ENCODE assay signal across 12 cellular contexts in the genomic region with DNA sequence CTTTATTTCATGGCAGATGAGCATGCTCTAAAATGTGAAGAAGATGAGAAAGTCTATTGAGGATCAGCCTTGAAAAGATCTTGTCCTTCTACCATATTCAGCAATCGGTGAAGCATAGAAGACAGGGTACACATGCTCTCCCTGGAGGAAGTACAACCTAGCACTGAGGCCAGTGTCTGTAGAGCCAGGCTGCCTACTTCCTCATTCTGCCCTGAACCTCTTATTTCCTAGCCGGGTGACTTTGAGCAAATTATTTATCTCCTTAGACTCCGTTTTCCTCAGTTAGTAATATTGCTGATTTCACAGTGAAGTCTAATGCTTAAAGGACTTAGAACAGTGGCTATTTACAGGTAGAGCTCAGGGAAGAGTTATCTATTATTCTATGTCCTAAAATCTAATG. TPM values are rescaled to one million over a fixed set of nuclear protein-coding genes. Genes with fewer than 3 reads are reported as not detected.
DNase-seq lines count a peak whose midpoint lies in the region; ATAC-seq and TF ChIP-seq lines count a peak whose summit lies in the region.
"Had no signal": no experiment of that assay in that cellular context is flagged by ENCODE, and none has a peak within 500 bp of the region (broad histone marks: within the 10 kb centered on the region; RNA-seq: fewer than 3 reads in every experiment).

No MANE protein-coding gene starts in this region.

- no peaks in the 10 kb centered on the region for H3K4me1 Mint-ChIP-seq in CD8-positive, alpha-beta T cell (ENCODE audit: low read depth)
- H3K4me1 Mint-ChIP-seq: CD4-positive, CD25-positive, alpha-beta regulatory T cell had no signal

- DNase-seq in GM10248 (ENCODE audit: extremely low spot score) (peak; percentile 29), RPMI8226 (peak; percentile 23), NCI-H128 (lab: John Stamatoyannopoulos, UW; ENCODE audit: unreplicated experiment) (no peak), NCI-H748 treated with DMSO at 0.1 percent for 48 hours (lab: John Stamatoyannopoulos, UW) (no peak)
- DNase-seq in CD8-positive, alpha-beta T cell = no peak
- no peak for DNase-seq in activated CD4-positive, alpha-beta T cell treated with anti-CD3 and anti-CD28 coated beads, Interleukin-2, amount 50 U/mL, for 4 hours
- DNase-seq: adrenal gland; CD4-positive, CD25-positive, alpha-beta regulatory T cell; stimulated activated CD4-positive, alpha-beta T cell treated with anti-CD3 and anti-CD28 coated beads, Interleukin-15, amount 100 ng/mL, for 24 hours had no signal

- H3K27ac ChIP-seq in CD8-positive, alpha-beta T cell (ENCODE audit: low read depth, low read length) = no peak overlapping the region
- H3K27ac ChIP-seq: adrenal gland had no signal

- H3K27ac Mint-ChIP-seq in CD8-positive, alpha-beta T cell = no peak overlapping the region
- H3K27ac Mint-ChIP-seq: CD4-positive, CD25-positive, alpha-beta regulatory T cell had no signal

- H3K27me3 ChIP-seq in CD8-positive, alpha-beta T cell (ENCODE audit: insufficient read depth, low read length) = no peaks in the 10 kb centered on the region
- H3K27me3 ChIP-seq: adrenal gland had no signal

- H3K9me3 Mint-ChIP-seq in CD8-positive, alpha-beta T cell = no peaks in the 10 kb centered on the region
- H3K9me3 Mint-ChIP-seq: CD4-positive, CD25-positive, alpha-beta regulatory T cell had no signal

- POLR2A ChIA-PET in GM10248 (lab: Yijun Ruan, JAX) = no interaction called here
- POLR2A ChIA-PET in CD8-positive, alpha-beta T cell (lab: Charles Lee) = no interaction called here

- CTCF ChIA-PET in GM10248 (lab: Yijun Ruan, JAX) = no interaction called here
- CTCF ChIA-PET in CD8-positive, alpha-beta T cell (lab: Charles Lee) = no interaction called here

- H3K9me3 ChIP-seq in CD8-positive, alpha-beta T cell (ENCODE audit: low read length) = no peaks in the 10 kb centered on the region
- H3K9me3 ChIP-seq: adrenal gland had no signal

- ATAC-seq in GM19452 (IDR thresholded peaks at IDR 0.05; ENCODE audit: unreplicated experiment) (peak; percentile 75), HG03103 (IDR thresholded peaks at IDR 0.05; ENCODE audit: low read depth, unreplicated experiment) (peak; percentile 89)
- no peak for ATAC-seq in CD8-positive, alpha-beta T cell

- no peak overlapping the region for H3K4me3 ChIP-seq in CD8-positive, alpha-beta T cell (ENCODE audit: low read depth, low read length)
- H3K4me3 ChIP-seq: adrenal gland, lung had no signal

- no peak overlapping the region for H3K4me3 Mint-ChIP-seq in CD8-positive, alpha-beta T cell
- H3K4me3 Mint-ChIP-seq: CD4-positive, CD25-positive, alpha-beta regulatory T cell had no signal

- no peaks in the 10 kb centered on the region for H3K4me1 ChIP-seq in CD8-positive, alpha-beta T cell (ENCODE audit: insufficient read depth, low read length)
- H3K4me1 ChIP-seq: adrenal gland had no signal

- TF ChIP-seq CTCF in GM10248 (IDR thresholded peaks at IDR 0.05; ENCODE audit: control extremely low read depth, extremely low read depth, low read depth, missing control alignments) = no peak
- no peak for TF ChIP-seq CTCF in CD8-positive, alpha-beta T cell (IDR thresholded peaks at IDR 0.05)

- H3K27me3 Mint-ChIP-seq in CD8-positive, alpha-beta T cell (ENCODE audit: low read depth) = peaks cover 4% of the 10 kb centered on the region

- H3K36me3 ChIP-seq in CD8-positive, alpha-beta T cell (ENCODE audit: insufficient read depth, low read length) = no peaks in the 10 kb centered on the region
- H3K36me3 ChIP-seq: adrenal gland had no signal

- intact Hi-C loops in CD8-positive, alpha-beta T cell (cut with DNase I, micrococcal nuclease) = no loop called here

- H3K36me3 Mint-ChIP-seq in CD8-positive, alpha-beta T cell = no peaks in the 10 kb centered on the region
- H3K36me3 Mint-ChIP-seq: CD4-positive, CD25-positive, alpha-beta regulatory T cell had no signal

RNA-seq across cellular contexts. Expression of a gene that starts 58.4 kb away (rescaled TPM):
- total RNA-seq in CD8-positive, alpha-beta T cell = not detected
- total RNA-seq: CD4-positive, CD25-positive, alpha-beta regulatory T cell had no signal

Comparison
In these comparisons a context has a peak if more than half of its experiments do, and no peak if none do; other contexts are left out.
1. DNase-seq: peak in GM10248 (single experiment) and RPMI8226 (single experiment); none in CD8-positive, alpha-beta T cell (0 of 7), NCI-H128 (single experiment), activated CD4-positive, alpha-beta T cell treated with anti-CD3 and anti-CD28 coated beads, Interleukin-2, amount 50 U/mL, for 4 hours (0 of 2) and NCI-H748 treated with DMSO at 0.1 percent for 48 hours (single experiment).